In the genomic region with DNA sequence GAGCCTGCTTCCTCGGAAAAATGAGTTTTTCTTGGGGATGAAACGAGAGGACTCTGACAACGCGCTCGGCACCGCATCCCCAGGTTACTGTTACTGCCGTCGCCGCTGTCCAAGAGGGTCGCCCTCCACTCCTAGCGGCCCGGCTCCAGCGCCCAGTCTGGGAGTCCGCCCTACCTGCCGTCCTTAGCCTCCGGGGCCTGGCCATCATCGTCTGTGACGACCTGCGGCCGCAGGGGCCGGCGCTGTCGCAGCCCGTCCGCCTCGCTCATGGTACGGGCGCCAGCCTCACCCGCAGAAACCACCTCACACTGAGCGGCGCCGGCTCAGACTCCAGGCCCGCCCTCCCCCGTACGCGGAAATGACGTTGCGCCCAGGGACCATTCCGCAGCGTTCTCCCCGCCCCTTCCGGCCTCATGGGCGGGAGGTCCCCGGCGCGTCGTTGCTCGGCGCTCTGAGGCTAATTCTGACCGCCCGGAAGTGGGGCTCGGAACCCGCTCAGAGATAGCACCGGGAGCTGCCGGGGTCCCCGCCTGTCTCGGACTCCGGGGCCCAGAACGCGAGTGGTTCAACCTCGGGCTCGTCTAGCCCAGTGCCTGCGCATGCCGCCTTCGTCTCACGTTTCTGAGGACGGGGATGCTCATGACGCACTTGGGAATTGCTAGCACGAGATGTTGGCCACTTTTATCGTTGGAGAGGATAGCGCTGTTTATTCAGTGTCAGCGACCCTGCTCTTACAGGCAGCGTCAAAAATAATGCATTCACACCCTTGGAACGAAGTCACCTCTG, we compare ENCODE assay signal across 1 cellular context.
TF ChIP-seq lines count a peak whose summit lies in the region.

A gene with protein sequence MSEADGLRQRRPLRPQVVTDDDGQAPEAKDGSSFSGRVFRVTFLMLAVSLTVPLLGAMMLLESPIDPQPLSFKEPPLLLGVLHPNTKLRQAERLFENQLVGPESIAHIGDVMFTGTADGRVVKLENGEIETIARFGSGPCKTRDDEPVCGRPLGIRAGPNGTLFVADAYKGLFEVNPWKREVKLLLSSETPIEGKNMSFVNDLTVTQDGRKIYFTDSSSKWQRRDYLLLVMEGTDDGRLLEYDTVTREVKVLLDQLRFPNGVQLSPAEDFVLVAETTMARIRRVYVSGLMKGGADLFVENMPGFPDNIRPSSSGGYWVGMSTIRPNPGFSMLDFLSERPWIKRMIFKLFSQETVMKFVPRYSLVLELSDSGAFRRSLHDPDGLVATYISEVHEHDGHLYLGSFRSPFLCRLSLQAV (minus strand): TSS at position 332 of the 786 bp plus-strand sequence. CDS start 63 bp downstream, at position 269.

TF ChIP-seq in HCT116, 20 proteins besides CTCF, POLR2A, EP300 and RAD21 (continued from another document):
- TF ChIP-seq REST (IDR thresholded peaks at IDR 0.05; ENCODE audit: low read depth): no peak; the same call in 1 of the 2 replicates
- TF ChIP-seq FOSL1 (IDR thresholded peaks at IDR 0.05; ENCODE audit: low read depth): no peak
- peak; percentile 82 for TF ChIP-seq SIN3A (IDR thresholded peaks at IDR 0.05; ENCODE audit: low read depth)
- TF ChIP-seq TCF7L2 (IDR thresholded peaks at IDR 0.05; ENCODE audit: borderline replicate concordance, extremely low read depth, insufficient read depth, insufficient read length): no peak
- TF ChIP-seq EZH2 (IDR thresholded peaks at IDR 0.05): no peak
- peak; percentile 45; the same call in 1 of the 2 replicates for TF ChIP-seq EGR1 (IDR thresholded peaks at IDR 0.05; ENCODE audit: low read depth)
- TF ChIP-seq JUND (IDR thresholded peaks at IDR 0.05): no peak
- TF ChIP-seq MAX (IDR thresholded peaks at IDR 0.05): peak; percentile 89
- TF ChIP-seq, protein P1, sequence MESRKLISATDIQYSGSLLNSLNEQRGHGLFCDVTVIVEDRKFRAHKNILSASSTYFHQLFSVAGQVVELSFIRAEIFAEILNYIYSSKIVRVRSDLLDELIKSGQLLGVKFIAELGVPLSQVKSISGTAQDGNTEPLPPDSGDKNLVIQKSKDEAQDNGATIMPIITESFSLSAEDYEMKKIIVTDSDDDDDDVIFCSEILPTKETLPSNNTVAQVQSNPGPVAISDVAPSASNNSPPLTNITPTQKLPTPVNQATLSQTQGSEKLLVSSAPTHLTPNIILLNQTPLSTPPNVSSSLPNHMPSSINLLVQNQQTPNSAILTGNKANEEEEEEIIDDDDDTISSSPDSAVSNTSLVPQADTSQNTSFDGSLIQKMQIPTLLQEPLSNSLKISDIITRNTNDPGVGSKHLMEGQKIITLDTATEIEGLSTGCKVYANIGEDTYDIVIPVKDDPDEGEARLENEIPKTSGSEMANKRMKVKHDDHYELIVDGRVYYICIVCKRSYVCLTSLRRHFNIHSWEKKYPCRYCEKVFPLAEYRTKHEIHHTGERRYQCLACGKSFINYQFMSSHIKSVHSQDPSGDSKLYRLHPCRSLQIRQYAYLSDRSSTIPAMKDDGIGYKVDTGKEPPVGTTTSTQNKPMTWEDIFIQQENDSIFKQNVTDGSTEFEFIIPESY (IDR thresholded peaks at IDR 0.05; ENCODE audit: extremely low read depth, insufficient replicate concordance, low read length): no peak
- peak; percentile 32 for TF ChIP-seq YY1 (IDR thresholded peaks at IDR 0.05; ENCODE audit: extremely low read depth, insufficient replicate concordance, low read depth, low read length)
- no peak for TF ChIP-seq SRF (IDR thresholded peaks at IDR 0.05; ENCODE audit: low read depth)
- no peak for TF ChIP-seq ZNF274 (IDR thresholded peaks at IDR 0.05; ENCODE audit: low read depth, low read length)
- TF ChIP-seq SP1 (IDR thresholded peaks at IDR 0.05; ENCODE audit: low read depth): peak; percentile 71
- no peak; the same call in 1 of the 2 replicates for TF ChIP-seq CBX3 (IDR thresholded peaks at IDR 0.05; ENCODE audit: low read depth)
- TF ChIP-seq ATF3 (IDR thresholded peaks at IDR 0.05): no peak
- TF ChIP-seq POLR2AphosphoS5 (IDR thresholded peaks at IDR 0.05; ENCODE audit: low read depth, low read length): peak; percentile 89
